In the genomic region with DNA sequence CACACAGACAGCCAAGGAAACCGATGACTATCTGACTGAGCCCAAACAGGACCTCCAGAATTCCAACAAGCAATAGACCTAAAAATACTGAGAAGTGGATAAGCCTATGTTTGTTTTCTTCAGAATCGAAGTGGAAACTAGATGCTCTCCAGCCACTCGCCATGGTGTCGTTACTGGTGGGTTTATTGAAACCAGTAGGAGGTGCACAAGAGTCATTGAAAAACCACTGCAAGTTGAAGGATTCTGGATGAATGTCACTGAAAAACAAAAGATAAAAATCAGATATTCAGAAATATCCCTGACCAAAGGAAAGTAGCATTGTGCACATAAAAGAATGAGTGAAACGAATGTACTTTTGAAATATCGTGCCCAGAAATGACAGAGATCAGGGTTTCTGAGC, we compare ENCODE assay signal across 13 cellular contexts. TPM values are rescaled to one million over a fixed set of nuclear protein-coding genes. Genes with fewer than 3 reads are reported as not detected.
DNase-seq lines count a peak whose midpoint lies in the region; ATAC-seq and TF ChIP-seq lines count a peak whose summit lies in the region.
"Had no signal": no experiment of that assay in that cellular context is flagged by ENCODE, and none has a peak within 500 bp of the region (broad histone marks: within the 10 kb centered on the region; RNA-seq: fewer than 3 reads in every experiment).

No MANE protein-coding gene starts in this region.

- H3K4me2 ChIP-seq in hepatocyte, result no peak overlapping the region

- H3K27me3 ChIP-seq in hepatocyte, result no peaks in the 10 kb centered on the region
- H3K27me3 ChIP-seq: heart right ventricle had no signal

- no peak for ATAC-seq in WTC11
- ATAC-seq: heart right ventricle, Right ventricle myocardium inferior had no signal

- no peaks in the 10 kb centered on the region for H3K9me3 ChIP-seq in hepatocyte (ENCODE audit: low read depth)
- H3K9me3 ChIP-seq: heart right ventricle had no signal

- 97% methylated on average over 6 of the region's 6 CpGs for WGBS in hepatocyte (ENCODE audit: low lambda C conversion rate, missing lambda C conversion rate)

- no peaks in the 10 kb centered on the region for H3K4me1 Mint-ChIP-seq in WTC11
- no peaks in the 10 kb centered on the region for H3K4me1 Mint-ChIP-seq in immature natural killer cell

- H3K79me2 ChIP-seq in hepatocyte, result no peaks in the 10 kb centered on the region

- H3K27ac ChIP-seq in hepatocyte, result peak overlapping the region; percentile 7
- H3K27ac ChIP-seq: heart right ventricle had no signal

- no peaks in the 10 kb centered on the region for H3K4me1 ChIP-seq in hepatocyte (ENCODE audit: insufficient read depth)

- CTCF ChIA-PET in WTC11 (lab: Charles Lee), result interaction anchor here (0.6 kb wide), 1 partner anchor 187 kb away, joined by 4 read pairs; no protein-coding TSS in a partner anchor

- POLR2A ChIA-PET in WTC11 (lab: Charles Lee), result no interaction called here

- H3K27me3 Mint-ChIP-seq in WTC11 (ENCODE audit: low read depth), result no peaks in the 10 kb centered on the region
- no peaks in the 10 kb centered on the region for H3K27me3 Mint-ChIP-seq in immature natural killer cell (ENCODE audit: low read depth in 3 of 3)

- H3K4me3 Mint-ChIP-seq in WTC11, result no peak overlapping the region
- H3K4me3 Mint-ChIP-seq in immature natural killer cell, result no peak overlapping the region
- H3K4me3 Mint-ChIP-seq: CD4-positive, CD25-positive, alpha-beta regulatory T cell had no signal

- H3K9me3 Mint-ChIP-seq in WTC11 (peaks cover 3% of the 10 kb centered on the region; the same call in 1 of the 2 replicates), immature natural killer cell (no peaks in the 10 kb centered on the region)
- H3K9me3 Mint-ChIP-seq: CD4-positive, CD25-positive, alpha-beta regulatory T cell had no signal

- no peaks in the 10 kb centered on the region for H3K36me3 ChIP-seq in hepatocyte (replicated peaks; ENCODE audit: insufficient read depth, low read depth)

- no peak overlapping the region for H2AFZ ChIP-seq in hepatocyte

- in situ Hi-C loops in ACHN (cut with HindIII; ENCODE audit: low pct_ligation_motif_present, low pct_unique_long_range_greater_than_20kb, low sequenced_read_pairs), result no loop called here
- in situ Hi-C loops in GM13977 (cut with MboI; ENCODE audit: low pct_unique_long_range_greater_than_20kb, low sequenced_read_pairs, unreplicated experiment), result no loop called here
- in situ Hi-C loops in SK-MEL-5 (cut with HindIII; ENCODE audit: low pct_unique_long_range_greater_than_20kb, low sequenced_read_pairs), result no loop called here

- H3K4me3 ChIP-seq in hepatocyte, result no peak overlapping the region
- H3K4me3 ChIP-seq: heart right ventricle had no signal

- H4K20me1 ChIP-seq in hepatocyte (ENCODE audit: insufficient read depth, poor library complexity, severe bottlenecking), result no peaks in the 10 kb centered on the region

- H3K36me3 Mint-ChIP-seq in WTC11 (no peaks in the 10 kb centered on the region; the same call in 1 of the 2 replicates), immature natural killer cell (peaks cover 8 to 25% (median 19%) of the 10 kb centered on the region in 3 donors)

- H3K9me2 ChIP-seq in hepatocyte (replicated peaks; ENCODE audit: insufficient read depth), result no peaks in the 10 kb centered on the region

- DNase-seq in ACHN (peak; percentile 5), GM13977 (ENCODE audit: low spot score) (no peak), SK-MEL-5 (ENCODE audit: low read depth, low spot score) (peak; percentile 72), hepatocyte (ENCODE audit: low spot score) (no peak), GOT3 (lab: John Stamatoyannopoulos, UW) (no peak), occipital lobe (lab: John Stamatoyannopoulos, UW) (no peak), WTC11 (ENCODE audit: low spot score) (no peak), immature natural killer cell (no peak)
- DNase-seq: heart right ventricle had no signal

- TF ChIP-seq CTCF in GM13977 (IDR thresholded peaks at IDR 0.05; ENCODE audit: extremely low read depth, insufficient read depth, missing control alignments) (peak; percentile 28), hepatocyte (IDR thresholded peaks at IDR 0.05; ENCODE audit: poor library complexity) (peak; percentile 14), WTC11 (IDR thresholded peaks at IDR 0.05) (no peak)

- H3K27ac Mint-ChIP-seq in WTC11, result no peak overlapping the region
- H3K27ac Mint-ChIP-seq in immature natural killer cell, result no peak overlapping the region
- H3K27ac Mint-ChIP-seq: CD4-positive, CD25-positive, alpha-beta regulatory T cell had no signal

TF ChIP-seq in WTC11, 78 proteins besides CTCF, POLR2A, EP300 and RAD21 (continues in another document):
- no peak for TF ChIP-seq NFE2L1 (CRISPR knock-in tag; IDR thresholded peaks at IDR 0.05)
- no peak for TF ChIP-seq AFF4 (CRISPR knock-in tag; IDR thresholded peaks at IDR 0.05; ENCODE audit: borderline replicate concordance)
- TF ChIP-seq TEAD1 (CRISPR knock-in tag; IDR thresholded peaks at IDR 0.05), result no peak
- TF ChIP-seq USF2 (CRISPR knock-in tag; IDR thresholded peaks at IDR 0.05), result no peak
- TF ChIP-seq, protein P1, sequence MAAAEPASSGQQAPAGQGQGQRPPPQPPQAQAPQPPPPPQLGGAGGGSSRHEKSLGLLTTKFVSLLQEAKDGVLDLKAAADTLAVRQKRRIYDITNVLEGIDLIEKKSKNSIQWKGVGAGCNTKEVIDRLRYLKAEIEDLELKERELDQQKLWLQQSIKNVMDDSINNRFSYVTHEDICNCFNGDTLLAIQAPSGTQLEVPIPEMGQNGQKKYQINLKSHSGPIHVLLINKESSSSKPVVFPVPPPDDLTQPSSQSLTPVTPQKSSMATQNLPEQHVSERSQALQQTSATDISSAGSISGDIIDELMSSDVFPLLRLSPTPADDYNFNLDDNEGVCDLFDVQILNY (CRISPR knock-in tag; IDR thresholded peaks at IDR 0.05), result no peak
- TF ChIP-seq, protein P2, sequence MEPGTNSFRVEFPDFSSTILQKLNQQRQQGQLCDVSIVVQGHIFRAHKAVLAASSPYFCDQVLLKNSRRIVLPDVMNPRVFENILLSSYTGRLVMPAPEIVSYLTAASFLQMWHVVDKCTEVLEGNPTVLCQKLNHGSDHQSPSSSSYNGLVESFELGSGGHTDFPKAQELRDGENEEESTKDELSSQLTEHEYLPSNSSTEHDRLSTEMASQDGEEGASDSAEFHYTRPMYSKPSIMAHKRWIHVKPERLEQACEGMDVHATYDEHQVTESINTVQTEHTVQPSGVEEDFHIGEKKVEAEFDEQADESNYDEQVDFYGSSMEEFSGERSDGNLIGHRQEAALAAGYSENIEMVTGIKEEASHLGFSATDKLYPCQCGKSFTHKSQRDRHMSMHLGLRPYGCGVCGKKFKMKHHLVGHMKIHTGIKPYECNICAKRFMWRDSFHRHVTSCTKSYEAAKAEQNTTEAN (CRISPR knock-in tag; IDR thresholded peaks at IDR 0.05), result no peak

RNA-seq across cellular contexts. Expression of gene TM4SF20, which starts 15.3 kb away (rescaled TPM):
- total RNA-seq in SK-MEL-5 (2014; rRNA removed; shearing (Covaris generic)), result not detected in 2 replicates
- not detected in 2 replicates for polyA plus RNA-seq in SK-MEL-5 (2015; cell fraction: cytosol; rRNA removed)
- polyA plus RNA-seq in SK-MEL-5 (2015; cell fraction: nucleus; rRNA removed), result not detected in 2 replicates
- total RNA-seq in hepatocyte (44.6 and 46.6 TPM in 2 replicates), occipital lobe (not detected), WTC11 (2021) (not detected in 3 replicates)
- polyA plus RNA-seq in hepatocyte (9.3 and 14.2 TPM in 2 replicates), immature natural killer cell (not detected)
- total RNA-seq: CD4-positive, CD25-positive, alpha-beta regulatory T cell; heart right ventricle; HT1080; mononuclear cell; Right ventricle myocardium inferior had no signal
- polyA plus RNA-seq: CD4-positive, CD25-positive, alpha-beta regulatory T cell; heart right ventricle had no signal

RNA-seq across cellular contexts. Expression of gene SCYGR1, which starts 24.0 kb away (rescaled TPM):
- not detected in 2 replicates for total RNA-seq in SK-MEL-5 (2014; rRNA removed; shearing (Covaris generic))
- not detected in 2 replicates for polyA plus RNA-seq in SK-MEL-5 (2015; cell fraction: cytosol; rRNA removed)
- not detected in 2 replicates for polyA plus RNA-seq in SK-MEL-5 (2015; cell fraction: nucleus; rRNA removed)
- total RNA-seq in hepatocyte (not detected in 2 replicates), occipital lobe (not detected), WTC11 (2021) (not detected in 3 replicates)
- polyA plus RNA-seq in hepatocyte (not detected in 2 replicates), immature natural killer cell (not detected)
- total RNA-seq: CD4-positive, CD25-positive, alpha-beta regulatory T cell; heart right ventricle; HT1080; mononuclear cell; Right ventricle myocardium inferior had no signal
- polyA plus RNA-seq: CD4-positive, CD25-positive, alpha-beta regulatory T cell; heart right ventricle had no signal

RNA-seq across cellular contexts. Expression of gene MFF, which starts 38.7 kb away (rescaled TPM):
- total RNA-seq in SK-MEL-5 (2014; rRNA removed; shearing (Covaris generic)), result 126 and 144 TPM in 2 replicates
- 98.4 and 107 TPM in 2 replicates for polyA plus RNA-seq in SK-MEL-5 (2015; cell fraction: cytosol; rRNA removed)
- polyA plus RNA-seq in SK-MEL-5 (2015; cell fraction: nucleus; rRNA removed), result 168 and 178 TPM in 2 replicates
- total RNA-seq in hepatocyte, result 122 and 125 TPM in 2 replicates
- polyA plus RNA-seq in hepatocyte, result 106 and 111 TPM in 2 replicates
- 127 TPM for total RNA-seq in occipital lobe
- total RNA-seq in WTC11 (2021), result 74.4 to 78.5 TPM (median 78.2 TPM) in 3 replicates
- polyA plus RNA-seq in immature natural killer cell, result 100 to 1,000 TPM; 122 to 159 (median 148) TPM

Comparison
In these comparisons a context has a peak if more than half of its experiments do, and no peak if none do; other contexts are left out.
1. DNase-seq: peak in ACHN (single experiment) and SK-MEL-5 (single experiment); none in GM13977 (single experiment), hepatocyte (single experiment), GOT3 (single experiment), occipital lobe (single experiment), WTC11 (single experiment) and immature natural killer cell (0 of 3).
2. RNA of gene TM4SF20, which starts 15.3 kb away (total RNA-seq): 44.6 to 46.6 TPM in hepatocyte; not detected in SK-MEL-5, not detected in occipital lobe (single experiment) and not detected in WTC11; every median in the first group is over 10 times any median in the second.